Comparison of ENCODE assay signal across 26 cellular contexts in genomic region chr1:230622151-230622550, GRCh38.
"Had no signal": no experiment of that assay in that cellular context is flagged by ENCODE, and none has a peak within 500 bp of the region (broad histone marks: within the 10 kb centered on the region; RNA-seq: fewer than 3 reads in every experiment).

No MANE protein-coding gene starts in this region.

- H3K27ac ChIP-seq: hepatocyte, left ventricle myocardium inferior, neural progenitor cell, neutrophil, parathyroid adenoma, suprapubic skin, thoracic aorta, tibial artery, upper lobe of right lung had no signal

- H3K4me2 ChIP-seq: hepatocyte, neural progenitor cell had no signal

- H3K9me3 Mint-ChIP-seq: mesothelial cell of epicardium; naive thymus-derived CD8-positive, alpha-beta T cell; nephron progenitor cell; neural progenitor cell; stimulated activated effector memory CD8-positive, alpha-beta T cell treated with anti-CD3 and anti-CD28 coated beads, Interleukin-12 subunit alpha, Interleukin-12 subunit beta, amount 100 ng/mL, for 72 hours; stimulated activated naive CD8-positive, alpha-beta T cell treated with anti-CD3 and anti-CD28 coated beads, Interleukin-15, Interleukin-2, amounts not matched to agents 100 ng/mL and 50 ng/mL, for 24 hours had no signal

- H3K4me1 Mint-ChIP-seq: naive thymus-derived CD8-positive, alpha-beta T cell; nephron progenitor cell; stimulated activated effector memory CD8-positive, alpha-beta T cell treated with anti-CD3 and anti-CD28 coated beads, Interleukin-12 subunit alpha, Interleukin-12 subunit beta, amount 100 ng/mL, for 72 hours had no signal

- H3K79me2 ChIP-seq: hepatocyte, parathyroid adenoma had no signal

- ATAC-seq: naive thymus-derived CD8-positive, alpha-beta T cell; right cardiac atrium; sciatic nerve; stimulated activated effector memory CD8-positive, alpha-beta T cell treated with anti-CD3 and anti-CD28 coated beads, Interleukin-12 subunit alpha, Interleukin-12 subunit beta, amount 100 ng/mL, for 72 hours had no signal

- H3K4me3 Mint-ChIP-seq: mesothelial cell of epicardium; naive thymus-derived CD8-positive, alpha-beta T cell; nephron progenitor cell; neural progenitor cell; stimulated activated effector memory CD8-positive, alpha-beta T cell treated with anti-CD3 and anti-CD28 coated beads, Interleukin-12 subunit alpha, Interleukin-12 subunit beta, amount 100 ng/mL, for 72 hours; stimulated activated naive CD8-positive, alpha-beta T cell treated with anti-CD3 and anti-CD28 coated beads, Interleukin-15, Interleukin-2, amounts not matched to agents 100 ng/mL and 50 ng/mL, for 24 hours had no signal

- H3K9me3 ChIP-seq: left ventricle myocardium inferior, neutrophil, spleen, suprapubic skin, thoracic aorta, tibial artery, upper lobe of right lung had no signal

- H3K4me3 ChIP-seq: hepatocyte, left ventricle myocardium inferior, lung, neural progenitor cell, spleen, suprapubic skin, thoracic aorta, tibial artery, upper lobe of right lung had no signal

- DNase-seq: islet precursor cell; left ventricle myocardium inferior; mesendoderm; naive thymus-derived CD8-positive, alpha-beta T cell; nephron progenitor cell; occipital lobe; retina; right cardiac atrium; small intestine; spleen; stimulated activated CD4-positive, alpha-beta T cell treated with anti-CD3 and anti-CD28 coated beads, Interleukin-4, amount 100 ng/mL, for 24 hours; stimulated activated naive CD4-positive, alpha-beta T cell; tibial artery; trophoblast cell; upper lobe of right lung had no signal

- H3K4me1 ChIP-seq: left ventricle myocardium inferior, neural progenitor cell, parathyroid adenoma, spleen, suprapubic skin, tibial artery had no signal

- H2AFZ ChIP-seq: hepatocyte, neural progenitor cell, parathyroid adenoma had no signal

- H3K36me3 Mint-ChIP-seq: mesothelial cell of epicardium; naive thymus-derived CD8-positive, alpha-beta T cell; neural progenitor cell; stimulated activated effector memory CD8-positive, alpha-beta T cell treated with anti-CD3 and anti-CD28 coated beads, Interleukin-12 subunit alpha, Interleukin-12 subunit beta, amount 100 ng/mL, for 72 hours had no signal

- H3K36me3 ChIP-seq: left ventricle myocardium inferior, neural progenitor cell, neutrophil, spleen, suprapubic skin, thoracic aorta, tibial artery, upper lobe of right lung had no signal

- H3K27me3 ChIP-seq: hepatocyte, neural progenitor cell, suprapubic skin, upper lobe of right lung had no signal

- H3K9ac ChIP-seq: neural progenitor cell, parathyroid adenoma had no signal

- H3K27ac Mint-ChIP-seq: mesothelial cell of epicardium; naive thymus-derived CD8-positive, alpha-beta T cell; nephron progenitor cell; neural progenitor cell; stimulated activated effector memory CD8-positive, alpha-beta T cell treated with anti-CD3 and anti-CD28 coated beads, Interleukin-12 subunit alpha, Interleukin-12 subunit beta, amount 100 ng/mL, for 72 hours; stimulated activated naive CD8-positive, alpha-beta T cell treated with anti-CD3 and anti-CD28 coated beads, Interleukin-15, Interleukin-2, amounts not matched to agents 100 ng/mL and 50 ng/mL, for 24 hours had no signal
